8 cellular contexts compared by ENCODE assay signal in the genomic region with DNA sequence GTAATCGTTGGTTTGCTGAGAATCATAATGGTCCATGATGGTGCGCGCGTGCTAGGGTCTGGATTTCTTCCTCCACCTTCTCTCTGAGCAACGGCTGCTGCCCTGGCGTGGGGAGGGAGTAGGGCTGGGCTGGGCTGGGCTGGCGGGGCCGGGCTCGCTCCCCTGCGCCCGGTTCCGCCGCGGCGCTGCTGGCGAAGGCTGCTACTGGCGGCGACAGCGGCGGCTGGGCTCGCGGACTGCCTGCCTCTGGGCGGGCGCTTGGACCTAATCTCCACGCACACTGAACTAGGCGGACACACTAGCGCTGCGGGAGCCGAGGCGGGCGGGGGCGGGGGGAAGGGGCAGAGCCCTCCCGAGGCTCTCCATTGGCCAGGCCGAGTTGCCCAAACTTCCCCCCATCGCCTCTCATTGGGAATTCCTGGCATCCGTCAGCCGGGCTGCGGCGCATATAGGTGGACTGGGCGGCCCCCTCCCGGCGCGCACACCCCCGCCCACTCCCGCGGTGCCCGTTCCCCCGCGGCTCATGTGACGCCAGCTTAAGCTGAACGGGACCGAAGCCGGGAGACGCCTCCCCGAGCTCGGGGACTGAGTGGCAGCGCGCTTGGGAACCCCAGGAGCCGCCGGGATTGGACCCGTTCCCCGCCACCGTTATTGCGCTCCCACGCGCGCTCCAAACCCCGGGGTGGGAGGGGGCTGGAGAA. TPM values are rescaled to one million over a fixed set of nuclear protein-coding genes. Genes with fewer than 3 reads are reported as not detected.
A peak's percentile ranks its signal among the peaks of the same experiment; 100 is the strongest.
DNase-seq lines count a peak whose midpoint lies in the region; ATAC-seq and TF ChIP-seq lines count a peak whose summit lies in the region.

A gene (minus strand): TSS at position 282 of the 701 bp plus-strand sequence. CDS start 246 bp downstream, at position 36.

- H3K4me3 Mint-ChIP-seq in T-helper 17 cell, result peak within 1 kb of the TSS; percentile 92

- H3K27ac ChIP-seq in angular gyrus (ENCODE audit: low read depth, low read length) (peak within 1 kb of the TSS; percentile 88), heart right ventricle (peak within 1 kb of the TSS; percentile 81 to 99 (median 96)), parathyroid adenoma (peak within 1 kb of the TSS; percentile 33), upper lobe of right lung (peak within 1 kb of the TSS; percentile 93)

- no peaks in the 10 kb centered on the region for H3K79me2 ChIP-seq in parathyroid adenoma

- no peaks in the 10 kb centered on the region for H3K36me3 Mint-ChIP-seq in T-helper 17 cell (ENCODE audit: low read depth)

- H3K36me3 ChIP-seq in heart right ventricle, result peaks cover 0 to 18% (median 0%) of the 10 kb centered on the region in 9 donors
- H3K36me3 ChIP-seq in parathyroid adenoma (ENCODE audit: control insufficient read depth, insufficient read depth, low read length), result no peaks in the 10 kb centered on the region
- no peaks in the 10 kb centered on the region for H3K36me3 ChIP-seq in upper lobe of right lung

- H3K27me3 Mint-ChIP-seq in T-helper 17 cell, result no peaks in the 10 kb centered on the region

- intact Hi-C loops in heart right ventricle (cut with DNase I) (loop anchor here in 7 of 10 donors (2.0 to 5.0 kb wide), 9 partner anchors 37 to 113 kb away; no protein-coding TSS in a partner anchor), upper lobe of right lung (cut with DNase I) (loop anchor here (10.0 kb wide), 1 partner anchor 74 kb away; no protein-coding TSS in a partner anchor)

- DNase-seq in ACHN, result peak; percentile 95
- peak; percentile 95 for DNase-seq in NCI-H1694 (lab: John Stamatoyannopoulos, UW)
- DNase-seq in T-helper 17 cell, result peak; percentile 17 to 50 (median 36)
- DNase-seq in heart right ventricle, result peak; percentile 89 to 94
- DNase-seq in upper lobe of right lung, result peak; percentile 97

- ATAC-seq in GM19452 (IDR thresholded peaks at IDR 0.05; ENCODE audit: unreplicated experiment) (peak; percentile 55), T-helper 17 cell (peak; percentile 70), heart right ventricle (peak; percentile 79 to 89 (median 85)), upper lobe of right lung (peak; percentile 94)

- whole genome bisulfite sequencing in heart right ventricle, 2 donors, result 0 to 1% methylated on average over 66 to 68 of the region's 68 CpGs

- H3K27ac Mint-ChIP-seq in T-helper 17 cell, result peak within 1 kb of the TSS; percentile 67

- H2AFZ ChIP-seq in parathyroid adenoma, result peak within 1 kb of the TSS; percentile 79

- H3K9me3 ChIP-seq in T-helper 17 cell (ENCODE audit: control insufficient read depth, low read length, poor library complexity, severe bottlenecking) (no peaks in the 10 kb centered on the region), heart right ventricle (no peaks in the 10 kb centered on the region), parathyroid adenoma (ENCODE audit: control insufficient read depth, low read length) (no peaks in the 10 kb centered on the region), upper lobe of right lung (no peaks in the 10 kb centered on the region)

- peak in 1 of 9 donors; percentile 14 for TF ChIP-seq CTCF in heart right ventricle (IDR thresholded peaks at IDR 0.05)
- no peak for TF ChIP-seq CTCF in parathyroid adenoma (IDR thresholded peaks at IDR 0.05)
- no peak for TF ChIP-seq CTCF in upper lobe of right lung (IDR thresholded peaks at IDR 0.05)

- H3K4me1 ChIP-seq in heart right ventricle (peaks cover 14 to 53% (median 41%) of the 10 kb centered on the region in 9 donors), parathyroid adenoma (no peaks in the 10 kb centered on the region), upper lobe of right lung (peaks cover 25% of the 10 kb centered on the region)

- H3K4me3 ChIP-seq in heart right ventricle, result peak within 1 kb of the TSS; percentile 78 to 100 (median 96)
- H3K4me3 ChIP-seq in parathyroid adenoma (ENCODE audit: low read depth, low read length), result peak within 1 kb of the TSS; percentile 71
- H3K4me3 ChIP-seq in upper lobe of right lung, result peak within 1 kb of the TSS; percentile 92

- H3K27me3 ChIP-seq in heart right ventricle (no peaks in the 10 kb centered on the region), parathyroid adenoma (ENCODE audit: control insufficient read depth, insufficient read depth, low read length) (no peaks in the 10 kb centered on the region), upper lobe of right lung (no peaks in the 10 kb centered on the region)

- H3K4me1 Mint-ChIP-seq in T-helper 17 cell, result peaks cover 32% of the 10 kb centered on the region

- peak within 1 kb of the TSS; percentile 50 for H3K9ac ChIP-seq in parathyroid adenoma

- peak within 1 kb of the TSS; percentile 95 for H3K4me2 ChIP-seq in parathyroid adenoma (ENCODE audit: low read length)

- in situ Hi-C loops in ACHN (cut with HindIII; ENCODE audit: low pct_ligation_motif_present, low pct_unique_long_range_greater_than_20kb, low sequenced_read_pairs), result no loop called here

RNA-seq across cellular contexts. Expression of the gene that starts here (rescaled TPM):
- total RNA-seq in T-helper 17 cell, result 10 to 100 TPM; 36.8 to 88.9 TPM
- 100 to 1,000 TPM in 6 of 10 donors, 10 to 100 TPM in 4; 82.5 to 235 (median 112) TPM for total RNA-seq in heart right ventricle
- polyA plus RNA-seq in heart right ventricle, result 100 to 1,000 TPM in 1 of 2 donors, 10 to 100 TPM in 1; 67.2 to 104 TPM
- 177 TPM for total RNA-seq in upper lobe of right lung

Comparison
In these comparisons a context has a peak if more than half of its experiments do, and no peak if none do; other contexts are left out.
1. Peak in every context shown above with its lines: DNase-seq, ATAC-seq, H3K4me3 ChIP-seq and H3K27ac ChIP-seq.
2. DNase-seq: peak in every context shown above with its lines; median percentile 97 in upper lobe of right lung; 95 in ACHN; 95 in NCI-H1694; 92 in heart right ventricle; 36 in T-helper 17 cell.
3. H3K27ac ChIP-seq: peak in every context shown above with its lines; median percentile 96 in heart right ventricle; 93 in upper lobe of right lung; 88 in angular gyrus; 33 in parathyroid adenoma.